ENCODE assay signal across 21 cellular contexts in the genomic region with DNA sequence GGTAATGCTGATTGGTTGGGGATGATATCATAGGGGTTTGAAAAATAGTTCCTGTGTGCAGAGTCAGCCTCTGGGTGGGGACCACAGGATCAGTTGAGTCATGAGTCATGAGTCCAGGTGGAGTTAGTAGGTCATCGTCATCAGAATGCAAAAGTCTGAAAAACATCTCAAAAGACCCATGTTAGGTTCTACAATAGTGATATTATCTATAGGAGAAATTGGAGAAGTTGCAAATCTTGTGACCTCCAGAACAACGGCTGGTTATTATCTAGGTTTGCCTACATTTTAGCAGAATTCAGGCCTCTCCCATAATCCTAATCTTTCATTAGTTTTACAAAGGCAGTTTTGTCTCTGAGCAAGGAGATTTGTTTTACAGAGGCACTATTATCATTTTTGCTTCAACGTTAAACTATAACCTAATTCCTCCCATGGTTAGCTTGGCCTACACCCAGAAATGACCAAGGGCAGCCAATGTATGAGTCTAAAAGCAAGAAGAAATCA. TPM values are rescaled to one million over a fixed set of nuclear protein-coding genes. Genes with fewer than 3 reads are reported as not detected.
A peak's percentile ranks its signal among the peaks of the same experiment; 100 is the strongest.
DNase-seq lines count a peak whose midpoint lies in the region; ATAC-seq, FAIRE-seq and TF ChIP-seq lines count a peak whose summit lies in the region.
"Had no signal": no experiment of that assay in that cellular context is flagged by ENCODE, and none has a peak within 500 bp of the region (broad histone marks: within the 10 kb centered on the region; RNA-seq: fewer than 3 reads in every experiment).

No MANE protein-coding gene starts in this region.

- H3K36me3 ChIP-seq in MG63 (no peaks in the 10 kb centered on the region), K562 (ENCODE audit: control insufficient read depth, insufficient read depth, low read length) (no peaks in the 10 kb centered on the region), mucosa of descending colon (ENCODE audit: low read depth) (no peaks in the 10 kb centered on the region)
- H3K36me3 ChIP-seq: neutrophil, stomach had no signal

- H2AFZ ChIP-seq in K562 (ENCODE audit: low read depth, low read length): peak overlapping the region; percentile 77
- H2AFZ ChIP-seq: hepatocyte had no signal

- peak overlapping the region; percentile 81 for H3K27ac ChIP-seq in K562 (ENCODE audit: extremely low read depth, low read depth, low read length)
- H3K27ac ChIP-seq: hepatocyte, neutrophil had no signal

- H3K27ac Mint-ChIP-seq in Calu3 (ENCODE audit: unreplicated experiment): peak overlapping the region; percentile 95
- H3K27ac Mint-ChIP-seq: CD4-positive, alpha-beta memory T cell; T-cell; WTC11 had no signal

- in situ Hi-C loops in K562 (cut with MboI): no loop called here

- no peaks in the 10 kb centered on the region for H3K27me3 ChIP-seq in MG63
- no peaks in the 10 kb centered on the region for H3K27me3 ChIP-seq in K562 (ENCODE audit: control insufficient read depth in 2 of 2, insufficient read depth in 2 of 2, low read length in 2 of 2)
- H3K27me3 ChIP-seq: hepatocyte, neutrophil, stomach had no signal

- H3K4me3 Mint-ChIP-seq in Calu3 (ENCODE audit: low read depth, unreplicated experiment): no peak overlapping the region
- H3K4me3 Mint-ChIP-seq: CD4-positive, alpha-beta memory T cell; T-cell; WTC11 had no signal

- ATAC-seq in K562 (peak; percentile 75), mucosa of descending colon (peak; percentile 58), HG03521 (IDR thresholded peaks at IDR 0.05; ENCODE audit: unreplicated experiment) (no peak)
- ATAC-seq: right cardiac atrium, T-cell, WTC11 had no signal

- peak; percentile 69 for FAIRE-seq in K562 (lab: Jason Lieb, UNC)

- no peak overlapping the region for H3K4me2 ChIP-seq in K562 (ENCODE audit: insufficient read depth, low read length)
- H3K4me2 ChIP-seq: hepatocyte had no signal

- peak; percentile 71 for DNase-seq in Calu3
- DNase-seq in MG63: peak; percentile 5
- peak in 3 of 4 experiments; percentile 17 to 69 (median 60) for DNase-seq in K562 (ENCODE audit: extremely low read depth in 1 of 4, low spot score in 3 of 4)
- no peak for DNase-seq in mucosa of descending colon
- DNase-seq in SIG-M5 (lab: John Stamatoyannopoulos, UW): no peak
- no peak for DNase-seq in stimulated activated CD4-positive, alpha-beta T cell treated with anti-CD3 and anti-CD28 coated beads, Interleukin-4, amount 100 ng/mL, for 24 hours
- no peak for DNase-seq in retina
- DNase-seq: caudate nucleus; CD4-positive, alpha-beta memory T cell; islet precursor cell; midbrain; NCI-H2081; NCI-H526 treated with DMSO at 0.1 percent for 48 hours; right cardiac atrium; RPMI8226; stomach; T-cell had no signal

- H3K79me2 ChIP-seq in K562 (ENCODE audit: control insufficient read depth, insufficient read depth, low read length): no peaks in the 10 kb centered on the region
- H3K79me2 ChIP-seq: hepatocyte had no signal

- CTCF ChIA-PET in Calu3 (lab: Charles Lee) (interaction anchor here (0.7 to 2.6 kb wide), 5 partner anchors 42 to 262 kb away, joined by 3 to 8 read pairs (median 4); no protein-coding TSS in a partner anchor), K562 (lab: Yijun Ruan, JAX; ENCODE audit: low intra/inter-chr PET ratio) (no interaction called here)

- TF ChIP-seq RAD21 in K562 (CRISPR knock-in tag; conservative IDR thresholded peaks at IDR 0.05 in 1 of 2, IDR thresholded peaks at IDR 0.05 in 1 of 2): peak in 1 of 2 experiments; percentile 26; a peak in 2 of 4 replicates

- no peaks in the 10 kb centered on the region for H3K9me3 ChIP-seq in MG63
- H3K9me3 ChIP-seq in K562 (replicated peaks; ENCODE audit: control insufficient read depth, insufficient read depth, low read depth, low read length): peaks cover 11% of the 10 kb centered on the region; the same call in 1 of the 2 replicates
- H3K9me3 ChIP-seq in mucosa of descending colon: no peaks in the 10 kb centered on the region
- H3K9me3 ChIP-seq: neutrophil, stomach had no signal

- H3K27me3 Mint-ChIP-seq in Calu3 (ENCODE audit: unreplicated experiment): no peaks in the 10 kb centered on the region

- H3K4me1 ChIP-seq in K562 (replicated peaks in 1 of 2; ENCODE audit: control insufficient read depth in 2 of 2, insufficient read depth in 2 of 2, low read length in 2 of 2): peaks cover 3 to 32% of the 10 kb centered on the region in 2 experiments; a peak in 3 of 5 replicates
- peaks cover 7% of the 10 kb centered on the region for H3K4me1 ChIP-seq in mucosa of descending colon (ENCODE audit: low read depth)

- intact Hi-C loops in Calu3 (cut with micrococcal nuclease; ENCODE audit: unreplicated experiment): loop anchor here (2.0 to 5.0 kb wide), 5 partner anchors 41 to 261 kb away; a partner anchor contains a TSS
- intact Hi-C loops in K562 (cut with micrococcal nuclease): no loop called here
- intact Hi-C loops in mucosa of descending colon (cut with DNase I, micrococcal nuclease): no loop called here

- no peak for TF ChIP-seq POLR2A in K562 (conservative IDR thresholded peaks at IDR 0.05)

- H3K36me3 Mint-ChIP-seq in Calu3 (ENCODE audit: insufficient read depth, unreplicated experiment): peaks cover 11% of the 10 kb centered on the region
- H3K36me3 Mint-ChIP-seq: CD4-positive, alpha-beta memory T cell; T-cell; WTC11 had no signal

- peak overlapping the region in 1 of 2 experiments; percentile 12; a peak in 1 of 4 replicates for H3K9ac ChIP-seq in K562 (ENCODE audit: insufficient read depth in 1 of 2, low read depth in 2 of 2, low read length in 2 of 2)

- H4K20me1 ChIP-seq in K562 (replicated peaks; ENCODE audit: control insufficient read depth, insufficient read depth, low read length): no peaks in the 10 kb centered on the region

- no peaks in the 10 kb centered on the region for H3K9me1 ChIP-seq in K562 (ENCODE audit: control insufficient read depth, insufficient read depth, low read length)

- POLR2A ChIA-PET in K562 (lab: Yijun Ruan, JAX): no interaction called here

- TF ChIP-seq CTCF in Calu3 (IDR thresholded peaks at IDR 0.05; ENCODE audit: unreplicated experiment) (no peak), K562 (IDR thresholded peaks at IDR 0.05 in 2 of 3, conservative IDR thresholded peaks at IDR 0.05 in 1 of 3; ENCODE audit: insufficient read depth in 2 of 3, low read depth in 1 of 3, low read length in 3 of 3) (no peak), mucosa of descending colon (IDR thresholded peaks at IDR 0.05) (no peak)

- H3K4me3 ChIP-seq in MG63 (no peak overlapping the region), K562 (no peak overlapping the region), mucosa of descending colon (no peak overlapping the region)
- H3K4me3 ChIP-seq: hepatocyte, stomach had no signal

- 0% methylated on average over 3 of the region's 3 CpGs for WGBS in K562 (ENCODE audit: insufficient coverage, low coverage, missing lambda C conversion rate)

- peaks cover 64% of the 10 kb centered on the region for H3K4me1 Mint-ChIP-seq in Calu3 (ENCODE audit: low read depth, unreplicated experiment)
- H3K4me1 Mint-ChIP-seq: CD4-positive, alpha-beta memory T cell; T-cell had no signal

- peaks cover 4% of the 10 kb centered on the region for H3K9me3 Mint-ChIP-seq in Calu3 (ENCODE audit: low read depth, unreplicated experiment)
- H3K9me3 Mint-ChIP-seq: T-cell had no signal

- no TSS peak for BruUV-seq in Calu3 (replicated peaks; lab: Mats Ljungman, UMichigan)
- no TSS peak for BruUV-seq in K562 (replicated peaks; lab: Mats Ljungman, UMichigan)

- peak; percentile 56 for TF ChIP-seq EP300 in K562 (IDR thresholded peaks at IDR 0.05; ENCODE audit: low read length)

RNA-seq across cellular contexts. Expression of a gene that starts 38.9 kb away (rescaled TPM):
- not detected in 2 replicates for total RNA-seq in Calu3 (2022)
- not detected in 2 replicates for total RNA-seq in MG63 (2014; rRNA removed; shearing (Covaris generic); ENCODE audit: low replicate concordance)
- total RNA-seq in K562 (2011; cell fraction: chromatin; rRNA removed; ENCODE audit: low replicate concordance): 0.14 TPM in 1 of 2 replicates, not detected in the other
- total RNA-seq in K562 (2011; cell fraction: nucleolus; rRNA removed): not detected in 2 replicates
- total RNA-seq in K562 (2011; cell fraction: nucleoplasm; rRNA removed): 0.07 TPM in 1 of 2 replicates, not detected in the other
- total RNA-seq in K562 (2014; rRNA removed): 0.50 and 1.3 TPM in 2 replicates
- 1.1 and 1.3 TPM in 2 replicates for total RNA-seq in K562 (2014; rRNA removed; fragmentation: Illumina TruSeq; extraction: Trizol)
- 5.4 and 5.7 TPM in 2 replicates for total RNA-seq in K562 (2015; rRNA removed; fragmentation: Illumina TruSeq; extraction: Trizol)
- total RNA-seq in K562 (2021): 0.55 and 1.5 TPM in 2 replicates
- polyA plus RNA-seq in K562 (2011; rRNA removed): 0.06 and 0.61 TPM in 2 replicates
- 0.24 TPM in 1 of 2 replicates, not detected in the other for polyA plus RNA-seq in K562 (2011; cell fraction: cytosol; rRNA removed)
- 1.0 TPM in 1 of 2 replicates, not detected in the other for polyA plus RNA-seq in K562 (2011; cell fraction: nucleus; rRNA removed)
- 5.1 and 7.0 TPM in 2 replicates for polyA plus RNA-seq in K562 (2012)
- polyA plus RNA-seq in K562 (2014; fragmentation: Illumina TruSeq; extraction: Trizol): 1.3 and 2.3 TPM in 2 replicates
- 1 to 10 TPM in 1 of 2 experiments, under 1 TPM in 1; 0.86 to 1.5 TPM for polyA plus RNA-seq in K562 (2014; fragmentation: Nextera tagmentation; extraction: Ambion mirVana)
- 0.77 and 3.1 TPM in 2 replicates for polyA plus RNA-seq in K562 (2014; rRNA removed)
- polyA minus RNA-seq in K562 (2011; rRNA and poly(A)+ RNA removed): 0.66 TPM in 1 of 2 replicates, not detected in the other
- not detected in 2 replicates for polyA minus RNA-seq in K562 (2011; cell fraction: cytosol; rRNA and poly(A)+ RNA removed)
- polyA minus RNA-seq in K562 (2011; cell fraction: nucleus; rRNA and poly(A)+ RNA removed): 0.78 TPM in 1 of 2 replicates, not detected in the other
- 1 to 10 TPM in 2 of 3 donors, under 1 TPM in 1; 0.90 to 4.1 (median 3.5) TPM for total RNA-seq in mucosa of descending colon
- total RNA-seq: CD4-positive, alpha-beta memory T cell; hepatocyte; WTC11 had no signal
- polyA plus RNA-seq: CD4-positive, alpha-beta memory T cell; hepatocyte had no signal

RNA-seq across cellular contexts. Expression of a gene that starts 55.5 kb away (rescaled TPM):
- total RNA-seq in Calu3 (2022) (not detected in 2 replicates), K562 (2014; rRNA removed) (1.7 and 2.0 TPM in 2 replicates), K562 (2014; rRNA removed; fragmentation: Illumina TruSeq; extraction: Trizol) (3.3 and 3.4 TPM in 2 replicates), K562 (2015; rRNA removed; fragmentation: Illumina TruSeq; extraction: Trizol) (9.1 and 9.5 TPM in 2 replicates), K562 (2021) (1.7 and 3.4 TPM in 2 replicates), mucosa of descending colon (10 to 100 TPM; 21.0 to 87.2 (median 85.8) TPM)
- total RNA-seq in MG63 (2014; rRNA removed; shearing (Covaris generic); ENCODE audit: low replicate concordance): not detected in 2 replicates
- total RNA-seq in K562 (2011; cell fraction: chromatin; rRNA removed; ENCODE audit: low replicate concordance): 0.35 TPM in 1 of 2 replicates, not detected in the other
- 0.33 and 0.53 TPM in 2 replicates for total RNA-seq in K562 (2011; cell fraction: nucleolus; rRNA removed)
- total RNA-seq in K562 (2011; cell fraction: nucleoplasm; rRNA removed): not detected in 2 replicates
- polyA plus RNA-seq in K562 (2011; rRNA removed) (0.57 and 25.1 TPM in 2 replicates), K562 (2014; fragmentation: Illumina TruSeq; extraction: Trizol) (4.3 and 5.6 TPM in 2 replicates), K562 (2014; fragmentation: Nextera tagmentation; extraction: Ambion mirVana) (1 to 10 TPM; 5.5 to 5.8 TPM), K562 (2014; rRNA removed) (4.2 and 4.7 TPM in 2 replicates)
- polyA plus RNA-seq in K562 (2011; cell fraction: cytosol; rRNA removed): 0.06 and 11.1 TPM in 2 replicates
- polyA plus RNA-seq in K562 (2011; cell fraction: nucleus; rRNA removed): 0.13 and 26.4 TPM in 2 replicates
- polyA plus RNA-seq in K562 (2012): 1.9 and 7.6 TPM in 2 replicates
- polyA minus RNA-seq in K562 (2011; rRNA and poly(A)+ RNA removed): 12.9 TPM in 1 of 2 replicates, not detected in the other
- polyA minus RNA-seq in K562 (2011; cell fraction: cytosol; rRNA and poly(A)+ RNA removed): 5.4 TPM in 1 of 2 replicates, not detected in the other
- 16.8 TPM in 1 of 2 replicates, not detected in the other for polyA minus RNA-seq in K562 (2011; cell fraction: nucleus; rRNA and poly(A)+ RNA removed)

Comparison
In these comparisons a context has a peak if more than half of its experiments do, and no peak if none do; other contexts are left out.
1. DNase-seq: peak in Calu3 (single experiment), MG63 (single experiment) and K562 (3 of 4); none in mucosa of descending colon (0 of 3), SIG-M5 (single experiment), stimulated activated CD4-positive, alpha-beta T cell treated with anti-CD3 and anti-CD28 coated beads, Interleukin-4, amount 100 ng/mL, for 24 hours (single experiment) and retina (single experiment).